In the genomic region with DNA sequence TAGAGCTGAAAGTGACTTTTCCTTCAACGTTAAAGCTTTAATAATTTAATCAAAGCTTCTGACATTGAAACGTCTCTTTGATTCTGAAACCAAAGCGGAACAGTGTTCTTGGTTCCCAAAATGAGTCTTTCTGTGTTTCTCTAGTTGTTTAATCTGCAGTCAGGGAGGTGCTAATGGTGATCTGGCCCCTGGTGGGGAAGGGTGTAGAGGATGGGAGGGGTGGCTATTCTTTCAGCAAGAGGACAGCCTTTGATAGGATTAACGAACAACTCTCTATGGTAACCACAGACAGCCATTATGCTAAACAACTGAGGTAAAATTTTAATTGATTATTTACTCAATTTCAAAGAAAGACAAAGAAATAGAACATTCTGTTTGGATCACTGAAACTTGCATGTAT, we compare ENCODE assay signal across 18 cellular contexts.
DNase-seq lines count a peak whose midpoint lies in the region; ATAC-seq and TF ChIP-seq lines count a peak whose summit lies in the region.
"Had no signal": no experiment of that assay in that cellular context is flagged by ENCODE, and none has a peak within 500 bp of the region (broad histone marks: within the 10 kb centered on the region; RNA-seq: fewer than 3 reads in every experiment).

No MANE protein-coding gene starts in this region.

- no TSS peak for BruUV-seq in OCI-LY7 (replicated peaks; lab: Mats Ljungman, UMichigan)

- H4K20me1 ChIP-seq in OCI-LY7 (ENCODE audit: insufficient read depth, low read length): no peaks in the 10 kb centered on the region

- DNase-seq in NCI-H146 treated with DMSO at 0.1 percent for 48 hours (lab: John Stamatoyannopoulos, UW; ENCODE audit: unreplicated experiment): peak; percentile 22
- DNase-seq in OCI-LY7 (ENCODE audit: low spot score): no peak
- peak; percentile 30 for DNase-seq in iPS-NIHi7 (ENCODE audit: extremely low spot score)
- DNase-seq in stimulated activated CD4-positive, alpha-beta T cell treated with anti-CD3 and anti-CD28 coated beads, Interleukin-2, amount 100 ng/mL, for 48 hours: no peak
- no peak for DNase-seq in NCI-H2227 treated with DMSO at 0.1 percent for 48 hours (lab: John Stamatoyannopoulos, UW)
- DNase-seq in GM13976 (ENCODE audit: low spot score): no peak
- no peak for DNase-seq in omental fat pad (ENCODE audit: low spot score)
- DNase-seq: BE2C; Caco-2; CD4-positive, CD25-positive, alpha-beta regulatory T cell; DMS153; GF-D8; NCI-H1417 treated with DMSO at 0.1 percent for 48 hours; NCI-H2029; NCI-H774; Peyer's patch; Right ventricle myocardium superior had no signal

- no peaks in the 10 kb centered on the region for H3K79me2 ChIP-seq in OCI-LY7 (ENCODE audit: insufficient read depth, low read depth, low read length)

- H2AFZ ChIP-seq in OCI-LY7 (ENCODE audit: low read length): peak overlapping the region; percentile 67

- H3K4me1 ChIP-seq in OCI-LY7 (ENCODE audit: insufficient read depth, low read length, poor library complexity, severe bottlenecking): peaks cover 16% of the 10 kb centered on the region
- H3K4me1 ChIP-seq: BE2C, Caco-2, Peyer's patch had no signal

- H3K4me2 ChIP-seq in OCI-LY7 (ENCODE audit: low read length): peak overlapping the region; percentile 6; the same call in 1 of the 2 replicates

- in situ Hi-C loops in GM13976 (cut with MboI; ENCODE audit: low sequenced_read_pairs, unreplicated experiment): no loop called here

- CTCF ChIA-PET in OCI-LY7 (lab: Charles Lee; ENCODE audit: unreplicated experiment): no interaction called here

- POLR2A ChIA-PET in OCI-LY7 (lab: Charles Lee): interaction anchor here (0.5 to 1.3 kb wide), 6 partner anchors 8 to 582 kb away, joined by 3 to 5 read pairs (median 3); a partner anchor contains a TSS

- no peaks in the 10 kb centered on the region for H3K9me2 ChIP-seq in OCI-LY7 (ENCODE audit: insufficient read depth, low read length)

- no peak for TF ChIP-seq CTCF in OCI-LY7 (conservative IDR thresholded peaks at IDR 0.05; ENCODE audit: low read length)
- TF ChIP-seq CTCF in GM13976 (IDR thresholded peaks at IDR 0.05; ENCODE audit: borderline replicate concordance, control extremely low read depth, extremely low read depth, insufficient read depth, missing control alignments): no peak
- TF ChIP-seq CTCF in omental fat pad (IDR thresholded peaks at IDR 0.05): no peak

- no peak overlapping the region for H3K4me3 ChIP-seq in OCI-LY7 (ENCODE audit: low read depth, low read length, poor library complexity, severe bottlenecking)
- H3K4me3 ChIP-seq: Peyer's patch had no signal

- no peak overlapping the region for H3K27ac ChIP-seq in OCI-LY7 (ENCODE audit: low read depth, low read length, poor library complexity, severe bottlenecking)
- H3K27ac ChIP-seq: Peyer's patch had no signal

- ATAC-seq in GM18867 (IDR thresholded peaks at IDR 0.05; ENCODE audit: unreplicated experiment): peak; percentile 31
- no peak for ATAC-seq in omental fat pad (ENCODE audit: low FRiP score)

- intact Hi-C loops in OCI-LY7 (cut with micrococcal nuclease; ENCODE audit: unreplicated experiment): no loop called here

- H3K36me3 ChIP-seq in OCI-LY7 (ENCODE audit: insufficient read depth, low read length): no peaks in the 10 kb centered on the region
- H3K36me3 ChIP-seq: BE2C, Peyer's patch had no signal

- H3K9me3 ChIP-seq in OCI-LY7 (ENCODE audit: low read length): no peaks in the 10 kb centered on the region
- H3K9me3 ChIP-seq: BE2C, Caco-2, Peyer's patch had no signal

Comparison
In these comparisons a context has a peak if more than half of its experiments do, and no peak if none do; other contexts are left out.
1. DNase-seq: peak in NCI-H146 treated with DMSO at 0.1 percent for 48 hours (single experiment) and iPS-NIHi7 (single experiment); none in OCI-LY7 (single experiment), stimulated activated CD4-positive, alpha-beta T cell treated with anti-CD3 and anti-CD28 coated beads, Interleukin-2, amount 100 ng/mL, for 48 hours (0 of 2), NCI-H2227 treated with DMSO at 0.1 percent for 48 hours (single experiment), GM13976 (single experiment) and omental fat pad (single experiment).